ENCODE assay signal across 16 cellular contexts in the genomic region with DNA sequence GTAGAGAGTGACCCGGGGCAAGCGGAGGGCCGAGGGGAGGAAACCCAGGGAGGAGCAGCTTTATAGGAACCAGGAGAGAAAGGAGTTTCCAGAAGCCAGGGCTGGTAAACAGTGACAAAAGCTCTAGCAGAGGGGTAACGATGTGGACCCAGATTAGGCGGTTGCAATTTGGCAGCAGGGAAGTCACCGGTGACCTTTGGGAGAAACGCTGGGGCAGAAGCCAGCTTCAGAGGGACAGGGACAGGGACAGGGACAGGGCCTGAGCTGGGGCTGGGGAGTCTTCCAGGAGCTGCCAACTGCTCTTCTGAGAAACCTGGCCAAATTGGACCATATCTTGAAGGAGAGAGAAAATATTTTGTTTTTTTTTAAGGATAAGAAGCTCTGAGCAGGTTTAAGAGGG. TPM values are rescaled to one million over a fixed set of nuclear protein-coding genes. Genes with fewer than 3 reads are reported as not detected.
DNase-seq lines count a peak whose midpoint lies in the region; ATAC-seq and TF ChIP-seq lines count a peak whose summit lies in the region.
"Had no signal": no experiment of that assay in that cellular context is flagged by ENCODE, and none has a peak within 500 bp of the region (broad histone marks: within the 10 kb centered on the region; RNA-seq: fewer than 3 reads in every experiment).

No MANE protein-coding gene starts in this region.

- no peak overlapping the region for H3K4me3 Mint-ChIP-seq in activated CD4-positive, alpha-beta T cell treated with anti-CD3 and anti-CD28 coated beads, Interleukin-2, amount 10 ng/mL, durations not matched to agents 24 days and 14 days
- no peak overlapping the region for H3K4me3 Mint-ChIP-seq in endodermal cell
- H3K4me3 Mint-ChIP-seq: CD14-positive monocyte had no signal

- intact Hi-C loops in activated CD4-positive, alpha-beta T cell treated with anti-CD3 and anti-CD28 coated beads, Interleukin-2, amount 10 ng/mL, durations not matched to agents 24 days and 14 days (cut with micrococcal nuclease), result no loop called here

- H3K4me1 Mint-ChIP-seq in activated CD4-positive, alpha-beta T cell treated with anti-CD3 and anti-CD28 coated beads, Interleukin-2, amount 10 ng/mL, durations not matched to agents 24 days and 14 days, result peaks cover 16% of the 10 kb centered on the region
- H3K4me1 Mint-ChIP-seq in endodermal cell, result peaks cover 36% of the 10 kb centered on the region

- H3K27me3 ChIP-seq in endodermal cell (ENCODE audit: control insufficient read depth, insufficient read depth, low read length, poor library complexity, severe bottlenecking), result no peaks in the 10 kb centered on the region
- H3K27me3 ChIP-seq in skeletal muscle tissue (ENCODE audit: control insufficient read depth in 3 of 3, insufficient read depth in 3 of 3, low read length in 3 of 3), result no peaks in the 10 kb centered on the region

- H3K27me3 Mint-ChIP-seq in activated CD4-positive, alpha-beta T cell treated with anti-CD3 and anti-CD28 coated beads, Interleukin-2, amount 10 ng/mL, durations not matched to agents 24 days and 14 days, result peaks cover 6% of the 10 kb centered on the region
- H3K27me3 Mint-ChIP-seq in endodermal cell (ENCODE audit: insufficient read depth), result peaks cover 4% of the 10 kb centered on the region

- 85 to 90% methylated on average over 7 of the region's 7 CpGs for WGBS in endodermal cell (ENCODE audit: insufficient coverage in 1 of 2, insufficient read length in 1 of 2), 2 experiments

- peaks cover 5% of the 10 kb centered on the region for H3K9me3 Mint-ChIP-seq in activated CD4-positive, alpha-beta T cell treated with anti-CD3 and anti-CD28 coated beads, Interleukin-2, amount 10 ng/mL, durations not matched to agents 24 days and 14 days
- no peaks in the 10 kb centered on the region for H3K9me3 Mint-ChIP-seq in endodermal cell

- H3K4me3 ChIP-seq in endodermal cell (ENCODE audit: low read length), result no peak overlapping the region
- H3K4me3 ChIP-seq in skeletal muscle tissue (ENCODE audit: low read length in 3 of 3), result no peak overlapping the region
- H3K4me3 ChIP-seq: A549, HAP-1 had no signal

- peak overlapping the region; percentile 52 for H3K27ac Mint-ChIP-seq in activated CD4-positive, alpha-beta T cell treated with anti-CD3 and anti-CD28 coated beads, Interleukin-2, amount 10 ng/mL, durations not matched to agents 24 days and 14 days
- H3K27ac Mint-ChIP-seq in endodermal cell, result peak overlapping the region; percentile 6

- ATAC-seq in esophagus mucosa (no peak), GM19455 (IDR thresholded peaks at IDR 0.05; ENCODE audit: unreplicated experiment) (no peak), GM21717 (IDR thresholded peaks at IDR 0.05; ENCODE audit: unreplicated experiment) (no peak)
- ATAC-seq: A549 had no signal

- H3K27ac ChIP-seq in endodermal cell (ENCODE audit: low read depth, low read length) (no peak overlapping the region), skeletal muscle tissue (ENCODE audit: low read depth, low read length) (peak overlapping the region; percentile 45)
- H3K27ac ChIP-seq: A549 had no signal

- H3K36me3 ChIP-seq in endodermal cell (ENCODE audit: control insufficient read depth, insufficient read depth, low read length) (no peaks in the 10 kb centered on the region), skeletal muscle tissue (ENCODE audit: control insufficient read depth in 3 of 3, insufficient read depth in 3 of 3, low read length in 3 of 3) (no peaks in the 10 kb centered on the region)
- H3K36me3 ChIP-seq: HAP-1 had no signal

- no peaks in the 10 kb centered on the region for H3K36me3 Mint-ChIP-seq in activated CD4-positive, alpha-beta T cell treated with anti-CD3 and anti-CD28 coated beads, Interleukin-2, amount 10 ng/mL, durations not matched to agents 24 days and 14 days (ENCODE audit: low read depth)
- H3K36me3 Mint-ChIP-seq in endodermal cell (ENCODE audit: low read depth), result no peaks in the 10 kb centered on the region

- H3K4me1 ChIP-seq in endodermal cell (ENCODE audit: control insufficient read depth, insufficient read depth, low read length) (peaks cover 12% of the 10 kb centered on the region), skeletal muscle tissue (ENCODE audit: control insufficient read depth in 3 of 3, insufficient read depth in 3 of 3, low read length in 3 of 3) (peaks cover 8 to 24% (median 10%) of the 10 kb centered on the region in 3 donors)
- H3K4me1 ChIP-seq: Caco-2 had no signal

- H3K9me3 ChIP-seq in endodermal cell (ENCODE audit: control insufficient read depth, low read length) (peaks cover 12% of the 10 kb centered on the region), skeletal muscle tissue (ENCODE audit: control insufficient read depth in 3 of 3, low read length in 3 of 3) (no peaks in the 10 kb centered on the region)
- H3K9me3 ChIP-seq: A549, Caco-2, HAP-1 had no signal

- no peak overlapping the region for H3K9ac ChIP-seq in endodermal cell (ENCODE audit: extremely low read depth, low read length, poor library complexity, severe bottlenecking)
- H3K9ac ChIP-seq in skeletal muscle tissue (ENCODE audit: low read depth in 1 of 3, low read length in 3 of 3), result peak overlapping the region in 2 of 3 donors; percentile 27 to 69

- TF ChIP-seq CTCF in endodermal cell (conservative IDR thresholded peaks at IDR 0.05), result no peak

- no peak for DNase-seq in activated CD4-positive, alpha-beta T cell treated with anti-CD3 and anti-CD28 coated beads, Interleukin-2, amount 10 ng/mL, durations not matched to agents 24 days and 14 days
- no peak for DNase-seq in activated CD4-positive, alpha-beta T cell treated with anti-CD3 and anti-CD28 coated beads for 1 hour
- DNase-seq in NCI-H69 (lab: John Stamatoyannopoulos, UW) (peak; percentile 43), endodermal cell (no peak)
- DNase-seq: Caco-2, DMS153, NCI-H1930, NCI-H524 treated with DMSO at 0.1 percent for 48 hours, SIG-M5 had no signal

RNA-seq across cellular contexts. Expression of gene PREX1, which starts 22.5 kb away (rescaled TPM):
- 64.3 and 65.5 TPM in 2 replicates for total RNA-seq in activated CD4-positive, alpha-beta T cell treated with anti-CD3 and anti-CD28 coated beads, Interleukin-2, amount 10 ng/mL, durations not matched to agents 24 days and 14 days
- total RNA-seq in endodermal cell (10 to 100 TPM; 65.3 to 70.5 TPM), skeletal muscle tissue (20.4 TPM), esophagus mucosa (2.7 TPM)
- 74.2 TPM for polyA plus RNA-seq in endodermal cell (2013, experiment 1 of 2)
- 71.0 TPM for polyA plus RNA-seq in endodermal cell (2013, experiment 2 of 2)
